In genomic region chr5:67319935-67320725, GRCh38 we compare ENCODE assay signal across 14 cellular contexts.
"Had no signal": no experiment of that assay in that cellular context is flagged by ENCODE, and none has a peak within 500 bp of the region (broad histone marks: within the 10 kb centered on the region; RNA-seq: fewer than 3 reads in every experiment).

No MANE protein-coding gene starts in this region.

- H3K9me3 Mint-ChIP-seq: neural crest cell had no signal

- H3K4me3 ChIP-seq: esophagus squamous epithelium, lower lobe of right lung, pancreas, thyroid gland had no signal

- H3K27ac ChIP-seq: esophagus squamous epithelium, lower lobe of right lung, pancreas, thyroid gland had no signal

- ATAC-seq: left colon, lower lobe of right lung, pancreas had no signal

- DNase-seq: activated CD4-positive, CD25-positive, alpha-beta regulatory T cell treated with anti-CD3 and anti-CD28 coated beads, Interleukin-2, amount 50 U/mL, for 72 hours; activated naive CD8-positive, alpha-beta T cell treated with anti-CD3 and anti-CD28 coated beads, Interleukin-2, amount 10 ng/mL, durations not matched to agents 7 days and 5 days; aorta; esophagus squamous epithelium; foreskin melanocyte; head of caudate nucleus; left colon; lower lobe of right lung; pancreas; stimulated activated CD4-positive, alpha-beta T cell treated with anti-CD3 and anti-CD28 coated beads, Interleukin-12 subunit alpha, Interleukin-12 subunit beta, amount 100 ng/mL, for 4 hours; stimulated activated CD4-positive, alpha-beta T cell treated with anti-CD3 and anti-CD28 coated beads, Interleukin-2, amount 100 ng/mL, for 24 hours; thyroid gland had no signal

- H3K27me3 Mint-ChIP-seq: activated naive CD8-positive, alpha-beta T cell treated with anti-CD3 and anti-CD28 coated beads, Interleukin-2, amount 10 ng/mL, durations not matched to agents 7 days and 5 days had no signal

- H3K27me3 ChIP-seq: esophagus squamous epithelium, pancreas, thyroid gland had no signal

- H3K4me1 ChIP-seq: pancreas had no signal

- H3K27ac Mint-ChIP-seq: activated naive CD8-positive, alpha-beta T cell treated with anti-CD3 and anti-CD28 coated beads, Interleukin-2, amount 10 ng/mL, durations not matched to agents 7 days and 5 days; activated T-helper 1 cell treated with anti-CD3 and anti-CD28 coated beads, Interleukin-12 subunit alpha, Interleukin-12 subunit beta, Interleukin-2, Interleukin-4 antibody, amounts not matched to agents 30 ng/mL and 10 ng/mL and 1 ng/mL, durations not matched to agents 14 hours and 24 hours and 36 hours had no signal

- H3K4me3 Mint-ChIP-seq: activated naive CD8-positive, alpha-beta T cell treated with anti-CD3 and anti-CD28 coated beads, Interleukin-2, amount 10 ng/mL, durations not matched to agents 7 days and 5 days; activated T-helper 1 cell treated with anti-CD3 and anti-CD28 coated beads, Interleukin-12 subunit alpha, Interleukin-12 subunit beta, Interleukin-2, Interleukin-4 antibody, amounts not matched to agents 30 ng/mL and 10 ng/mL and 1 ng/mL, durations not matched to agents 14 hours and 24 hours and 36 hours; neural crest cell had no signal

- H3K9me3 ChIP-seq: esophagus squamous epithelium, lower lobe of right lung, pancreas, thyroid gland had no signal

- H3K36me3 ChIP-seq: esophagus squamous epithelium, lower lobe of right lung, pancreas, thyroid gland had no signal
